ENCODE assay signal across 20 cellular contexts in the genomic region with DNA sequence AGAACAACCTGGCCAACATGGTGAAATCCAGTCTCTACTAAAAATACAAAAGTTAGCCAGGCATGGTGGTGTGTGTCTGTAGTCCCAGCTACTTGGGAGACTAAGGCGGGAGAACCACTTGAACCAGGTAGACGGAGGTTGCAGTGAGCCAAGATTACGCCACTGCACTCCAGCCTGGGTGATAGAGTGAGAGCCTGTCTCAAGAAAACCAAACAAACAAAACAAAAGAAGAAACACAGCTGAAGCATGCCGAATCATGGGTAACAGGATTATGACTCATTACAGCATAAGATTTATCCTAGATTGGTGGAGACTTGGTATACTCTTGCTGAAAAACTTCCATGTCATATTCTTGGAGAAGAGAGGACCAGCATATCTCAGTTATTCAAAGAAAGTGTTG.
DNase-seq lines count a peak whose midpoint lies in the region; ATAC-seq, FAIRE-seq and TF ChIP-seq lines count a peak whose summit lies in the region.
"Had no signal": no experiment of that assay in that cellular context is flagged by ENCODE, and none has a peak within 500 bp of the region (broad histone marks: within the 10 kb centered on the region; RNA-seq: fewer than 3 reads in every experiment).

No MANE protein-coding gene starts in this region.

- H3K9me3 Mint-ChIP-seq in astrocyte (ENCODE audit: unreplicated experiment): no peaks in the 10 kb centered on the region
- no peaks in the 10 kb centered on the region for H3K9me3 Mint-ChIP-seq in activated T-helper 17 cell treated with anti-CD3 and anti-CD28 coated beads, Interleukin-2, amount 50 U/mL, for 72 hours
- H3K9me3 Mint-ChIP-seq: CD4-positive, alpha-beta T cell had no signal

- peak; percentile 4 for DNase-seq in A172 (ENCODE audit: low spot score)
- DNase-seq in HPDE6-E6E7 (ENCODE audit: extremely low spot score): peak; percentile 20
- peak; percentile 26 for DNase-seq in astrocyte (ENCODE audit: low read depth)
- peak; percentile 6 for DNase-seq in iris pigment epithelial cell (ENCODE audit: low read depth)
- no peak for DNase-seq in DMS79 treated with DMSO at 0.1 percent for 48 hours (lab: John Stamatoyannopoulos, UW)
- DNase-seq in stimulated activated CD4-positive, alpha-beta T cell treated with anti-CD3 and anti-CD28 coated beads, Interleukin-1b, Interleukin-23, amount 100 ng/mL, for 48 hours: no peak
- DNase-seq: CD4-positive, alpha-beta T cell; IMR-90; Kasumi-1; MV-4-11; NCI-H1436; NCI-H2029 treated with DMSO at 0.1 percent for 48 hours; NCI-H345; Right ventricle myocardium superior had no signal

- no peak for FAIRE-seq in astrocyte (lab: Jason Lieb, UNC)
- FAIRE-seq: D721Med, H54 had no signal

- no peak overlapping the region for H2AFZ ChIP-seq in astrocyte (ENCODE audit: low read depth, low read length)

- ATAC-seq in HG03565 (IDR thresholded peaks at IDR 0.05; ENCODE audit: unreplicated experiment): no peak
- no peak for ATAC-seq in activated T-helper 17 cell treated with anti-CD3 and anti-CD28 coated beads, Interleukin-2, amount 50 U/mL, for 72 hours (replicated peaks)
- ATAC-seq: SK-N-SH treated with all-trans-retinoic acid at 6 μM for 48 hours had no signal

- no peak overlapping the region for H3K27ac Mint-ChIP-seq in astrocyte (ENCODE audit: unreplicated experiment)
- no peak overlapping the region for H3K27ac Mint-ChIP-seq in activated T-helper 17 cell treated with anti-CD3 and anti-CD28 coated beads, Interleukin-2, amount 50 U/mL, for 72 hours
- H3K27ac Mint-ChIP-seq: B cell; CD4-positive, alpha-beta T cell had no signal

- H4K20me1 ChIP-seq in astrocyte (ENCODE audit: insufficient read depth, low read length): no peaks in the 10 kb centered on the region

- no peak overlapping the region for H3K4me3 ChIP-seq in astrocyte (ENCODE audit: insufficient read depth, low read depth, low read length)

- no peaks in the 10 kb centered on the region for H3K79me2 ChIP-seq in astrocyte (ENCODE audit: insufficient read depth, low read length)

- H3K4me3 Mint-ChIP-seq in astrocyte (ENCODE audit: unreplicated experiment): no peak overlapping the region
- no peak overlapping the region for H3K4me3 Mint-ChIP-seq in activated T-helper 17 cell treated with anti-CD3 and anti-CD28 coated beads, Interleukin-2, amount 50 U/mL, for 72 hours
- H3K4me3 Mint-ChIP-seq: B cell; CD4-positive, alpha-beta T cell had no signal

- no peaks in the 10 kb centered on the region for H3K9me3 ChIP-seq in astrocyte (ENCODE audit: insufficient read depth, low read depth, low read length)

- H3K27ac ChIP-seq in astrocyte (ENCODE audit: low read depth, low read length): no peak overlapping the region

- H3K9ac ChIP-seq in astrocyte (ENCODE audit: low read length): no peak overlapping the region

- no peaks in the 10 kb centered on the region for H3K27me3 Mint-ChIP-seq in astrocyte (ENCODE audit: low read depth, unreplicated experiment)
- H3K27me3 Mint-ChIP-seq in activated T-helper 17 cell treated with anti-CD3 and anti-CD28 coated beads, Interleukin-2, amount 50 U/mL, for 72 hours: no peaks in the 10 kb centered on the region
- H3K27me3 Mint-ChIP-seq: B cell; CD4-positive, alpha-beta T cell had no signal

- no peak for TF ChIP-seq CTCF in astrocyte (IDR thresholded peaks at IDR 0.05; ENCODE audit: insufficient read depth, low read depth, low read length)

- peaks cover 13% of the 10 kb centered on the region for H3K4me1 Mint-ChIP-seq in astrocyte (ENCODE audit: low read depth, unreplicated experiment)
- H3K4me1 Mint-ChIP-seq in activated T-helper 17 cell treated with anti-CD3 and anti-CD28 coated beads, Interleukin-2, amount 50 U/mL, for 72 hours: no peaks in the 10 kb centered on the region
- H3K4me1 Mint-ChIP-seq: B cell had no signal

- H3K36me3 ChIP-seq in astrocyte (ENCODE audit: insufficient read depth, low read length): no peaks in the 10 kb centered on the region

- no peaks in the 10 kb centered on the region for H3K4me1 ChIP-seq in astrocyte (ENCODE audit: insufficient read depth, low read length)

- no peak overlapping the region for H3K4me2 ChIP-seq in astrocyte (ENCODE audit: low read length)

- no peaks in the 10 kb centered on the region for H3K36me3 Mint-ChIP-seq in astrocyte (ENCODE audit: low read depth, unreplicated experiment)
- H3K36me3 Mint-ChIP-seq in activated T-helper 17 cell treated with anti-CD3 and anti-CD28 coated beads, Interleukin-2, amount 50 U/mL, for 72 hours (ENCODE audit: low read depth): no peaks in the 10 kb centered on the region

- H3K27me3 ChIP-seq in astrocyte (ENCODE audit: insufficient read depth, low read length): no peaks in the 10 kb centered on the region

Comparison
In these comparisons a context has a peak if more than half of its experiments do, and no peak if none do; other contexts are left out.
1. DNase-seq: peak in A172 (single experiment), HPDE6-E6E7 (single experiment), astrocyte (single experiment) and iris pigment epithelial cell (single experiment); none in DMS79 treated with DMSO at 0.1 percent for 48 hours (single experiment) and stimulated activated CD4-positive, alpha-beta T cell treated with anti-CD3 and anti-CD28 coated beads, Interleukin-1b, Interleukin-23, amount 100 ng/mL, for 48 hours (single experiment).